Comparison of ENCODE assay signal across 17 cellular contexts in genomic region chr14:89564999-89565398, GRCh38.
DNase-seq lines count a peak whose midpoint lies in the region; ATAC-seq and TF ChIP-seq lines count a peak whose summit lies in the region.
"Had no signal": no experiment of that assay in that cellular context is flagged by ENCODE, and none has a peak within 500 bp of the region (broad histone marks: within the 10 kb centered on the region; RNA-seq: fewer than 3 reads in every experiment).

No MANE protein-coding gene starts in this region.

- CTCF ChIA-PET in CD8-positive, alpha-beta T cell (lab: Charles Lee): no interaction called here

- peaks cover 2% of the 10 kb centered on the region for H3K36me3 ChIP-seq in left ventricle myocardium inferior
- H3K36me3 ChIP-seq in right atrium auricular region: no peaks in the 10 kb centered on the region
- H3K36me3 ChIP-seq in CD8-positive, alpha-beta T cell (ENCODE audit: insufficient read depth, low read length): no peaks in the 10 kb centered on the region
- no peaks in the 10 kb centered on the region for H3K36me3 ChIP-seq in skeletal muscle satellite cell (ENCODE audit: insufficient read depth, low read length)

- peak overlapping the region; percentile 57 for H3K27ac ChIP-seq in left ventricle myocardium inferior (replicated peaks)
- H3K27ac ChIP-seq in right atrium auricular region: peak overlapping the region in 1 of 2 donors; percentile 22
- no peak overlapping the region for H3K27ac ChIP-seq in CD8-positive, alpha-beta T cell (ENCODE audit: low read depth, low read length)
- H3K27ac ChIP-seq: RWPE1 had no signal

- H3K4me1 Mint-ChIP-seq in CD8-positive, alpha-beta T cell (ENCODE audit: low read depth): peaks cover 74% of the 10 kb centered on the region
- H3K4me1 Mint-ChIP-seq in dendritic cell treated with granulocyte-macrophage colony-stimulating factor and Interleukin-4, amounts not matched to agents 40 ng/mL and 50 ng/mL, for 4 days (ENCODE audit: low read depth): peaks cover 54% of the 10 kb centered on the region

- TF ChIP-seq CTCF in left ventricle myocardium inferior (IDR thresholded peaks at IDR 0.05; ENCODE audit: borderline replicate concordance): no peak
- no peak for TF ChIP-seq CTCF in right atrium auricular region (IDR thresholded peaks at IDR 0.05)
- TF ChIP-seq CTCF in CD8-positive, alpha-beta T cell (IDR thresholded peaks at IDR 0.05): no peak

- no peak for ATAC-seq in CD8-positive, alpha-beta T cell
- ATAC-seq: HCT116, PC-3 had no signal

- H3K27me3 ChIP-seq in left ventricle myocardium inferior (ENCODE audit: low read depth) (no peaks in the 10 kb centered on the region), right atrium auricular region (no peaks in the 10 kb centered on the region), skeletal muscle satellite cell (ENCODE audit: control insufficient read depth, insufficient read depth, low read length) (no peaks in the 10 kb centered on the region)
- H3K27me3 ChIP-seq in CD8-positive, alpha-beta T cell (ENCODE audit: insufficient read depth, low read length): no peaks in the 10 kb centered on the region

- intact Hi-C loops in left ventricle myocardium inferior (cut with micrococcal nuclease): no loop called here
- intact Hi-C loops in CD8-positive, alpha-beta T cell (cut with DNase I, micrococcal nuclease): no loop called here
- intact Hi-C loops in dendritic cell treated with granulocyte-macrophage colony-stimulating factor and Interleukin-4, amounts not matched to agents 40 ng/mL and 50 ng/mL, for 4 days (cut with micrococcal nuclease): no loop called here

- H3K9me3 ChIP-seq in left ventricle myocardium inferior (replicated peaks) (no peaks in the 10 kb centered on the region), right atrium auricular region (no peaks in the 10 kb centered on the region), skeletal muscle satellite cell (replicated peaks; ENCODE audit: low read length) (no peaks in the 10 kb centered on the region)
- no peaks in the 10 kb centered on the region for H3K9me3 ChIP-seq in CD8-positive, alpha-beta T cell (ENCODE audit: low read length)

- H3K9ac ChIP-seq in skeletal muscle satellite cell (ENCODE audit: low read depth, low read length): no peak overlapping the region

- DNase-seq in left ventricle myocardium inferior (no peak), right atrium auricular region (ENCODE audit: low spot score) (no peak), HCEC 1CT (no peak), NCI-H2171 treated with DMSO at 0.1 percent for 48 hours (lab: John Stamatoyannopoulos, UW) (no peak), kidney glomerular epithelial cell (lab: John Stamatoyannopoulos, UW) (no peak)
- DNase-seq in CD8-positive, alpha-beta T cell: no peak
- DNase-seq: C1 segment of cervical spinal cord, Calu3, NCI-H1417, NCI-H187 treated with DMSO at 0.1 percent for 48 hours, NCI-H69, PC-3 had no signal

- no peak overlapping the region for H3K4me3 Mint-ChIP-seq in CD8-positive, alpha-beta T cell
- H3K4me3 Mint-ChIP-seq in dendritic cell treated with granulocyte-macrophage colony-stimulating factor and Interleukin-4, amounts not matched to agents 40 ng/mL and 50 ng/mL, for 4 days: no peak overlapping the region

- POLR2A ChIA-PET in CD8-positive, alpha-beta T cell (lab: Charles Lee): interaction anchor here (1.1 kb wide), 1 partner anchor 23 kb away, joined by 3 read pairs; no protein-coding TSS in a partner anchor

- H3K4me1 ChIP-seq in left ventricle myocardium inferior (peaks cover 35% of the 10 kb centered on the region), right atrium auricular region (peaks cover 0 to 6% of the 10 kb centered on the region in 2 donors), skeletal muscle satellite cell (ENCODE audit: control insufficient read depth, insufficient read depth, low read length) (peaks cover 9% of the 10 kb centered on the region)
- H3K4me1 ChIP-seq in CD8-positive, alpha-beta T cell (ENCODE audit: insufficient read depth, low read length): peaks cover 5% of the 10 kb centered on the region

- no peaks in the 10 kb centered on the region for H3K27me3 Mint-ChIP-seq in CD8-positive, alpha-beta T cell (ENCODE audit: low read depth)
- H3K27me3 Mint-ChIP-seq in dendritic cell treated with granulocyte-macrophage colony-stimulating factor and Interleukin-4, amounts not matched to agents 40 ng/mL and 50 ng/mL, for 4 days: no peaks in the 10 kb centered on the region
- H3K27me3 Mint-ChIP-seq: IgD-negative memory B cell had no signal

- peak overlapping the region; percentile 37 for H3K27ac Mint-ChIP-seq in CD8-positive, alpha-beta T cell
- H3K27ac Mint-ChIP-seq in dendritic cell treated with granulocyte-macrophage colony-stimulating factor and Interleukin-4, amounts not matched to agents 40 ng/mL and 50 ng/mL, for 4 days: peak overlapping the region; percentile 40
- H3K27ac Mint-ChIP-seq: IgD-negative memory B cell had no signal

- H3K36me3 Mint-ChIP-seq in CD8-positive, alpha-beta T cell: peaks cover 51% of the 10 kb centered on the region
- H3K36me3 Mint-ChIP-seq in dendritic cell treated with granulocyte-macrophage colony-stimulating factor and Interleukin-4, amounts not matched to agents 40 ng/mL and 50 ng/mL, for 4 days (ENCODE audit: low read depth): peaks cover 9% of the 10 kb centered on the region

- H3K4me2 ChIP-seq in skeletal muscle satellite cell (ENCODE audit: low read length): peak overlapping the region; percentile 65

- no peaks in the 10 kb centered on the region for H3K9me3 Mint-ChIP-seq in CD8-positive, alpha-beta T cell
- H3K9me3 Mint-ChIP-seq in dendritic cell treated with granulocyte-macrophage colony-stimulating factor and Interleukin-4, amounts not matched to agents 40 ng/mL and 50 ng/mL, for 4 days: no peaks in the 10 kb centered on the region
- H3K9me3 Mint-ChIP-seq: IgD-negative memory B cell had no signal

- H3K4me3 ChIP-seq in left ventricle myocardium inferior (no peak overlapping the region), right atrium auricular region (no peak overlapping the region), skeletal muscle satellite cell (ENCODE audit: low read length) (no peak overlapping the region)
- H3K4me3 ChIP-seq in CD8-positive, alpha-beta T cell (ENCODE audit: low read depth, low read length): no peak overlapping the region
